22 cellular contexts compared by ENCODE assay signal in the genomic region with DNA sequence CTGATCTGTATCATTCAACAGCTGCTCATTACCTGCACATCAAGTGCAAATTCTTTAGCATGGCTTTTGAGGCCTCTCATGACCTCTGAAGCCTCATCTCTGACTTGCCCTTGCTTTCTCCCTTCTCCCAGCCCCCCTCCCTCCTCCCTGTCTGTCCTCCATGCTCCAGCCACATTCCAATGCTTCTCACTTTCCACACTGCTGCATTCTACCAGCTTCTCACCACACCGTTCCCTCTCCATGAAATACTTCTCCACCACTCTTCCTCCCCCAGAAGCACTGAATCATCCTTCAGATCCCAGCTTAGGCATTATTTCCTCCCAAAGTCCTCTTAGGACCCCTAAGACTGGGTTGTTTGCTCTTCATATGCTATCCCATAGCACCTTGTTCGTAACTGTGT. TPM values are rescaled to one million over a fixed set of nuclear protein-coding genes. Genes with fewer than 3 reads are reported as not detected.
DNase-seq lines count a peak whose midpoint lies in the region; ATAC-seq, FAIRE-seq and TF ChIP-seq lines count a peak whose summit lies in the region.
"Had no signal": no experiment of that assay in that cellular context is flagged by ENCODE, and none has a peak within 500 bp of the region (broad histone marks: within the 10 kb centered on the region; RNA-seq: fewer than 3 reads in every experiment).

No MANE protein-coding gene starts in this region.

- no peak overlapping the region for H3K4me2 ChIP-seq in Loucy (ENCODE audit: low read depth, low read length, poor library complexity, severe bottlenecking)
- no peak overlapping the region for H3K4me2 ChIP-seq in parathyroid adenoma (ENCODE audit: low read length)

- H3K27me3 Mint-ChIP-seq in Caco-2 (ENCODE audit: insufficient read depth, unreplicated experiment) = no peaks in the 10 kb centered on the region
- no peaks in the 10 kb centered on the region for H3K27me3 Mint-ChIP-seq in activated T-cell treated with anti-CD3 and anti-CD28 coated beads, Interleukin-2, amount 50 U/mL, for 4 hours (ENCODE audit: low read depth)
- H3K27me3 Mint-ChIP-seq: IgD-negative memory B cell had no signal

- H3K9me3 ChIP-seq in Caco-2 (no peaks in the 10 kb centered on the region), Loucy (ENCODE audit: insufficient read depth, low read depth, low read length) (no peaks in the 10 kb centered on the region), parathyroid adenoma (ENCODE audit: control insufficient read depth, low read length) (no peaks in the 10 kb centered on the region)

- H3K36me3 ChIP-seq in Caco-2 (ENCODE audit: control insufficient read depth, insufficient read depth, low read length) (no peaks in the 10 kb centered on the region), Loucy (ENCODE audit: insufficient read depth, low read length) (no peaks in the 10 kb centered on the region), parathyroid adenoma (ENCODE audit: control insufficient read depth, insufficient read depth, low read length) (no peaks in the 10 kb centered on the region)

- H3K27ac Mint-ChIP-seq in Caco-2 (ENCODE audit: unreplicated experiment) = peak overlapping the region; percentile 6
- H3K27ac Mint-ChIP-seq: IgD-negative memory B cell had no signal

- no peaks in the 10 kb centered on the region for H4K20me1 ChIP-seq in Loucy (ENCODE audit: insufficient read depth, low read length, poor library complexity, severe bottlenecking)

- FAIRE-seq in H54 (lab: Jason Lieb, UNC) = no peak

- no peaks in the 10 kb centered on the region for H3K79me2 ChIP-seq in Loucy (ENCODE audit: insufficient read depth, low read length)
- H3K79me2 ChIP-seq in parathyroid adenoma = no peaks in the 10 kb centered on the region

- peaks cover 18% of the 10 kb centered on the region for H3K4me1 Mint-ChIP-seq in Caco-2 (ENCODE audit: low read depth, unreplicated experiment)
- H3K4me1 Mint-ChIP-seq in activated T-cell treated with anti-CD3 and anti-CD28 coated beads, Interleukin-2, amount 50 U/mL, for 4 hours (ENCODE audit: low read depth) = peaks cover 9% of the 10 kb centered on the region

- H3K9ac ChIP-seq in Loucy (ENCODE audit: low read depth, low read length, poor library complexity, severe bottlenecking) = no peak overlapping the region
- H3K9ac ChIP-seq in parathyroid adenoma = no peak overlapping the region

- peak overlapping the region; percentile 43 for H3K27ac ChIP-seq in parathyroid adenoma
- H3K27ac ChIP-seq: foreskin keratinocyte had no signal

- peak; percentile 16 to 41 for DNase-seq in Caco-2
- peak; percentile 26 for DNase-seq in fibroblast of pulmonary artery (ENCODE audit: low read depth)
- DNase-seq in activated T-cell treated with anti-CD3 and anti-CD28 coated beads, Interleukin-2, amount 50 U/mL, for 4 hours = no peak
- DNase-seq in DMS114 treated with DMSO at 0.1 percent for 48 hours (lab: John Stamatoyannopoulos, UW; ENCODE audit: unreplicated experiment) = no peak
- DNase-seq in H54 (ENCODE audit: insufficient read length, low spot score) = no peak
- DNase-seq: activated CD4-positive, alpha-beta T cell treated with anti-CD3 and anti-CD28 coated beads for 4 hours; activated effector memory CD4-positive, alpha-beta T cell treated with anti-CD3 and anti-CD28 coated beads, Interleukin-2, amount 50 U/mL, for 16 hours; amniotic stem cell; COR-L47; dorsolateral prefrontal cortex; foreskin keratinocyte; NCI-H1436; NCI-H526 treated with DMSO at 0.1 percent for 48 hours; stimulated activated naive CD4-positive, alpha-beta T cell; SW 1271 had no signal

- CTCF ChIA-PET in Caco-2 (lab: Charles Lee) = interaction anchor here (0.8 to 2.2 kb wide), 4 partner anchors 22 to 137 kb away, joined by 3 to 5 read pairs (median 4); no protein-coding TSS in a partner anchor

- ATAC-seq in activated T-cell treated with anti-CD3 and anti-CD28 coated beads, Interleukin-2, amount 50 U/mL, for 4 hours = no peak
- ATAC-seq: foreskin keratinocyte had no signal

- H3K4me1 ChIP-seq in Caco-2 (peaks cover 25% of the 10 kb centered on the region), Loucy (ENCODE audit: insufficient read depth, low read length, poor library complexity, severe bottlenecking) (peaks cover 18% of the 10 kb centered on the region), parathyroid adenoma (peaks cover 44% of the 10 kb centered on the region)
- H3K4me1 ChIP-seq: foreskin keratinocyte had no signal

- 0 out of 2 replicates have a peak, but pooled peaks cover 2% of the 10 kb centered on the region for H3F3A ChIP-seq in Loucy (ENCODE audit: low read depth)

- H3K36me3 Mint-ChIP-seq in Caco-2 (ENCODE audit: insufficient read depth, unreplicated experiment) = no peaks in the 10 kb centered on the region
- no peaks in the 10 kb centered on the region for H3K36me3 Mint-ChIP-seq in activated T-cell treated with anti-CD3 and anti-CD28 coated beads, Interleukin-2, amount 50 U/mL, for 4 hours (ENCODE audit: insufficient read depth)
- H3K36me3 Mint-ChIP-seq: IgD-negative memory B cell had no signal

- H3K9me2 ChIP-seq in Loucy (replicated peaks; ENCODE audit: low read depth, low read length) = no peaks in the 10 kb centered on the region

- TF ChIP-seq CTCF in Caco-2 (IDR thresholded peaks at IDR 0.05; ENCODE audit: insufficient read depth in 1 of 2, low read depth in 1 of 2, low read length in 1 of 2, severe bottlenecking in 1 of 2, unreplicated experiment in 1 of 2) (no peak), Loucy (conservative IDR thresholded peaks at IDR 0.05; ENCODE audit: low read length) (no peak), fibroblast of pulmonary artery (IDR thresholded peaks at IDR 0.05; ENCODE audit: low read length, missing control alignments) (no peak), parathyroid adenoma (IDR thresholded peaks at IDR 0.05) (no peak)

- no peaks in the 10 kb centered on the region for H3K9me3 Mint-ChIP-seq in Caco-2 (ENCODE audit: unreplicated experiment)
- no peaks in the 10 kb centered on the region for H3K9me3 Mint-ChIP-seq in activated T-cell treated with anti-CD3 and anti-CD28 coated beads, Interleukin-2, amount 50 U/mL, for 4 hours
- H3K9me3 Mint-ChIP-seq: IgD-negative memory B cell, nephron had no signal

- POLR2A ChIA-PET in Caco-2 (lab: Charles Lee) = interaction anchor here (1.8 kb wide), 1 partner anchor 12 kb away, joined by 5 read pairs; no protein-coding TSS in a partner anchor

- BruUV-seq in Caco-2 (replicated peaks; lab: Mats Ljungman, UMichigan) = no TSS peak

- H3K27me3 ChIP-seq in Caco-2 (replicated peaks; ENCODE audit: control insufficient read depth, insufficient read depth, low read length) = no peaks in the 10 kb centered on the region; the same call in 1 of the 2 replicates
- H3K27me3 ChIP-seq in Loucy (ENCODE audit: insufficient read depth, low read length, poor library complexity, severe bottlenecking) = no peaks in the 10 kb centered on the region
- H3K27me3 ChIP-seq in parathyroid adenoma (ENCODE audit: control insufficient read depth, insufficient read depth, low read length) = no peaks in the 10 kb centered on the region
- H3K27me3 ChIP-seq: dorsolateral prefrontal cortex had no signal

- no peak overlapping the region for H3K4me3 Mint-ChIP-seq in Caco-2 (ENCODE audit: unreplicated experiment)
- H3K4me3 Mint-ChIP-seq in activated T-cell treated with anti-CD3 and anti-CD28 coated beads, Interleukin-2, amount 50 U/mL, for 4 hours = no peak overlapping the region
- H3K4me3 Mint-ChIP-seq: IgD-negative memory B cell, nephron had no signal

- H3K4me3 ChIP-seq in Caco-2 (ENCODE audit: low read depth, low read length) (no peak overlapping the region), Loucy (ENCODE audit: low read length, poor library complexity, severe bottlenecking) (no peak overlapping the region), fibroblast of pulmonary artery (replicated peaks; ENCODE audit: low read depth, low read length) (no peak overlapping the region), parathyroid adenoma (ENCODE audit: low read depth, low read length) (no peak overlapping the region)
- H3K4me3 ChIP-seq: dorsolateral prefrontal cortex had no signal

- H2AFZ ChIP-seq in Loucy (ENCODE audit: low read length) = peak overlapping the region; percentile 27; the same call in 1 of the 2 replicates
- peak overlapping the region; percentile 56 for H2AFZ ChIP-seq in parathyroid adenoma

- TF ChIP-seq POLR2A in H54 (IDR thresholded peaks at IDR 0.05; ENCODE audit: low read depth, low read length) = no peak

- intact Hi-C loops in Caco-2 (cut with micrococcal nuclease; ENCODE audit: unreplicated experiment) = no loop called here

RNA-seq across cellular contexts. Expression of a gene that starts 26.9 kb away (rescaled TPM):
- total RNA-seq in Caco-2 (2022) = not detected in 2 replicates
- total RNA-seq in activated T-cell treated with anti-CD3 and anti-CD28 coated beads, Interleukin-2, amount 50 U/mL, for 4 hours = not detected
- total RNA-seq: cardiac septum, dorsolateral prefrontal cortex, foreskin keratinocyte, MCF 10A, posterior vena cava had no signal

RNA-seq across cellular contexts. Expression of a gene that starts 51.1 kb away (rescaled TPM):
- 190 and 199 TPM in 2 replicates for total RNA-seq in Caco-2 (2022)
- 10 to 100 TPM in 2 of 3 donors, 1 to 10 TPM in 1; 8.6 to 15.6 (median 15.3) TPM for total RNA-seq in activated T-cell treated with anti-CD3 and anti-CD28 coated beads, Interleukin-2, amount 50 U/mL, for 4 hours
- total RNA-seq: MCF 10A had no signal

Comparison
In these comparisons a context has a peak if more than half of its experiments do, and no peak if none do; other contexts are left out.
1. DNase-seq: peak in Caco-2 (2 of 2) and fibroblast of pulmonary artery (single experiment); none in activated T-cell treated with anti-CD3 and anti-CD28 coated beads, Interleukin-2, amount 50 U/mL, for 4 hours (single experiment), DMS114 treated with DMSO at 0.1 percent for 48 hours (single experiment) and H54 (single experiment).
2. RNA of a gene that starts 51.1 kb away (total RNA-seq): 190 to 199 TPM in Caco-2; 8.6 to 15.6 TPM in activated T-cell treated with anti-CD3 and anti-CD28 coated beads, Interleukin-2, amount 50 U/mL, for 4 hours; every median in the first group is over 10 times any median in the second.